In genomic region chr9:81993656-81994055, GRCh38 we compare ENCODE assay signal across 22 cellular contexts. TPM values are rescaled to one million over a fixed set of nuclear protein-coding genes. Genes with fewer than 3 reads are reported as not detected.
DNase-seq lines count a peak whose midpoint lies in the region; ATAC-seq lines count a peak whose summit lies in the region.
"Had no signal": no experiment of that assay in that cellular context is flagged by ENCODE, and none has a peak within 500 bp of the region (broad histone marks: within the 10 kb centered on the region; RNA-seq: fewer than 3 reads in every experiment).

No MANE protein-coding gene starts in this region.

- DNase-seq in COLO829 (ENCODE audit: low spot score) (peak; percentile 72), RPMI7951 (ENCODE audit: low read depth) (peak; percentile 15), foreskin melanocyte (peak; percentile 72)
- DNase-seq: AML-193; CD4-positive, alpha-beta T cell; CD8-positive, alpha-beta T cell; COR-L47; DMS 273 treated with DMSO at 0.1 percent for 48 hours; DMS153; DMS53; DMS79; DND-41; EL; GDM1 had no signal

- ATAC-seq in HG03469 (IDR thresholded peaks at IDR 0.05; ENCODE audit: unreplicated experiment) (no peak), HG02571 (IDR thresholded peaks at IDR 0.05; ENCODE audit: unreplicated experiment) (no peak)
- ATAC-seq: A549; CD8-positive, alpha-beta T cell; GM12878 had no signal

RNA-seq across cellular contexts. Expression of gene SPATA31D1, which starts 5.1 kb away (rescaled TPM):
- total RNA-seq in RPMI7951 (2014; rRNA removed; shearing (Covaris generic)), result not detected in 2 replicates
- total RNA-seq: A172; B cell; CD4-positive, alpha-beta T cell; CD8-positive, alpha-beta T cell; G401 had no signal

RNA-seq across cellular contexts. Expression of gene SPATA31D3, which starts 50.4 kb away (rescaled TPM):
- total RNA-seq in RPMI7951 (2014; rRNA removed; shearing (Covaris generic)), result not detected in 2 replicates
- total RNA-seq: A172; B cell; CD4-positive, alpha-beta T cell; CD8-positive, alpha-beta T cell; Daoy; G401; GM12878 had no signal

Comparison
In these comparisons a context has a peak if more than half of its experiments do, and no peak if none do; other contexts are left out.
1. DNase-seq: peak in every context shown above with its lines; median percentile 72 in COLO829; 72 in foreskin melanocyte; 15 in RPMI7951.